ENCODE assay signal across 1 cellular context in the genomic region with DNA sequence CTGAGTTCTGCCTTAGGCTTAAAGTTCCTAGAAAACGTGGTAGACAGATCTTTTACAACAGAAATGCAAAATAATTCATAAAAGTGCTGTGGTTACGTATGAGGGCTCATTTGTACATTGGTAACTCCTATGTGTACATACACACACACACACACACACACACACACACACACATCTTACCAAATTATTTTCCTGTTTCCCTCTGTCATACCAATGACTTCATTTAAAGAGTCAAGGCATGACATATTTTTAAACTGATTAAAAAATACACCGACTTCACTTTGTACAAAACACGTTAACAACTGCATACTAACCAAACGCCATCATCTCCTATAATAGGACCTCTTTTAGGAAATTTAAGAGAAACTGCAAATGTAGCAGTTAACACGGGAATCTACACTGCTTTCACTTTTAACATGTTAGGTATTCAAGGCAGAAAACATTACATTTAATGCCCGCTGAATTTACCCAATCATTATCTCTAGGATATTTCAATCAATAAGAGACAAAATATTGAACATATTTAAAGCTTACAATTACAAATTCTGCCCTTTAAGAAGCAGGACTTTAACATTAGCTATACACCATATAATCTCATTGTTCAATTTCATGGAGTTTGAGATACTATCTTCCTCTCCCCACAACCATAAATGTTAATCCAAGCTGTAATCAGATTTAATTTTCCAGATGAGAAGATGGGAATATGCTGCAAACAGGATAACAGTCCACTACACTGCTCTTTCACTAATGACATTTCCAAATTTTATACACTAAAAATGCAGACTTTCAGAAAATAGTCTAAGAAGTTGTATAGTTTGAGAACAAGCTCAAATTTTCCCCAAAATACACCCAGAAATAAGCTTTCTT.
TF ChIP-seq lines count a peak whose summit lies in the region.

No MANE protein-coding gene starts in this region.

TF ChIP-seq in SK-N-SH, 30 proteins besides CTCF, POLR2A, EP300 and RAD21 (continued from another document):
- TF ChIP-seq, protein P1, sequence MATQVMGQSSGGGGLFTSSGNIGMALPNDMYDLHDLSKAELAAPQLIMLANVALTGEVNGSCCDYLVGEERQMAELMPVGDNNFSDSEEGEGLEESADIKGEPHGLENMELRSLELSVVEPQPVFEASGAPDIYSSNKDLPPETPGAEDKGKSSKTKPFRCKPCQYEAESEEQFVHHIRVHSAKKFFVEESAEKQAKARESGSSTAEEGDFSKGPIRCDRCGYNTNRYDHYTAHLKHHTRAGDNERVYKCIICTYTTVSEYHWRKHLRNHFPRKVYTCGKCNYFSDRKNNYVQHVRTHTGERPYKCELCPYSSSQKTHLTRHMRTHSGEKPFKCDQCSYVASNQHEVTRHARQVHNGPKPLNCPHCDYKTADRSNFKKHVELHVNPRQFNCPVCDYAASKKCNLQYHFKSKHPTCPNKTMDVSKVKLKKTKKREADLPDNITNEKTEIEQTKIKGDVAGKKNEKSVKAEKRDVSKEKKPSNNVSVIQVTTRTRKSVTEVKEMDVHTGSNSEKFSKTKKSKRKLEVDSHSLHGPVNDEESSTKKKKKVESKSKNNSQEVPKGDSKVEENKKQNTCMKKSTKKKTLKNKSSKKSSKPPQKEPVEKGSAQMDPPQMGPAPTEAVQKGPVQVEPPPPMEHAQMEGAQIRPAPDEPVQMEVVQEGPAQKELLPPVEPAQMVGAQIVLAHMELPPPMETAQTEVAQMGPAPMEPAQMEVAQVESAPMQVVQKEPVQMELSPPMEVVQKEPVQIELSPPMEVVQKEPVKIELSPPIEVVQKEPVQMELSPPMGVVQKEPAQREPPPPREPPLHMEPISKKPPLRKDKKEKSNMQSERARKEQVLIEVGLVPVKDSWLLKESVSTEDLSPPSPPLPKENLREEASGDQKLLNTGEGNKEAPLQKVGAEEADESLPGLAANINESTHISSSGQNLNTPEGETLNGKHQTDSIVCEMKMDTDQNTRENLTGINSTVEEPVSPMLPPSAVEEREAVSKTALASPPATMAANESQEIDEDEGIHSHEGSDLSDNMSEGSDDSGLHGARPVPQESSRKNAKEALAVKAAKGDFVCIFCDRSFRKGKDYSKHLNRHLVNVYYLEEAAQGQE (IDR thresholded peaks at IDR 0.05; ENCODE audit: low read depth, low read length), result no peak
- TF ChIP-seq FOXM1 (IDR thresholded peaks at IDR 0.05; ENCODE audit: low read depth), result no peak
- TF ChIP-seq SMC3 (IDR thresholded peaks at IDR 0.05; ENCODE audit: low read depth, low read length), result no peak
- TF ChIP-seq, protein P2, sequence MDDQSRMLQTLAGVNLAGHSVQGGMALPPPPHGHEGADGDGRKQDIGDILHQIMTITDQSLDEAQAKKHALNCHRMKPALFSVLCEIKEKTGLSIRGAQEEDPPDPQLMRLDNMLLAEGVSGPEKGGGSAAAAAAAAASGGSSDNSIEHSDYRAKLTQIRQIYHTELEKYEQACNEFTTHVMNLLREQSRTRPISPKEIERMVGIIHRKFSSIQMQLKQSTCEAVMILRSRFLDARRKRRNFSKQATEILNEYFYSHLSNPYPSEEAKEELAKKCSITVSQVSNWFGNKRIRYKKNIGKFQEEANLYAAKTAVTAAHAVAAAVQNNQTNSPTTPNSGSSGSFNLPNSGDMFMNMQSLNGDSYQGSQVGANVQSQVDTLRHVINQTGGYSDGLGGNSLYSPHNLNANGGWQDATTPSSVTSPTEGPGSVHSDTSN (IDR thresholded peaks at IDR 0.05), result no peak
- no peak for TF ChIP-seq YY1 (IDR thresholded peaks at IDR 0.05; ENCODE audit: low read depth)
- TF ChIP-seq RFX5 (IDR thresholded peaks at IDR 0.05; ENCODE audit: low read length), result no peak
- no peak for TF ChIP-seq EZH2phosphoT487 (IDR thresholded peaks at IDR 0.05; ENCODE audit: borderline replicate concordance, low read depth)
- TF ChIP-seq, protein P3, sequence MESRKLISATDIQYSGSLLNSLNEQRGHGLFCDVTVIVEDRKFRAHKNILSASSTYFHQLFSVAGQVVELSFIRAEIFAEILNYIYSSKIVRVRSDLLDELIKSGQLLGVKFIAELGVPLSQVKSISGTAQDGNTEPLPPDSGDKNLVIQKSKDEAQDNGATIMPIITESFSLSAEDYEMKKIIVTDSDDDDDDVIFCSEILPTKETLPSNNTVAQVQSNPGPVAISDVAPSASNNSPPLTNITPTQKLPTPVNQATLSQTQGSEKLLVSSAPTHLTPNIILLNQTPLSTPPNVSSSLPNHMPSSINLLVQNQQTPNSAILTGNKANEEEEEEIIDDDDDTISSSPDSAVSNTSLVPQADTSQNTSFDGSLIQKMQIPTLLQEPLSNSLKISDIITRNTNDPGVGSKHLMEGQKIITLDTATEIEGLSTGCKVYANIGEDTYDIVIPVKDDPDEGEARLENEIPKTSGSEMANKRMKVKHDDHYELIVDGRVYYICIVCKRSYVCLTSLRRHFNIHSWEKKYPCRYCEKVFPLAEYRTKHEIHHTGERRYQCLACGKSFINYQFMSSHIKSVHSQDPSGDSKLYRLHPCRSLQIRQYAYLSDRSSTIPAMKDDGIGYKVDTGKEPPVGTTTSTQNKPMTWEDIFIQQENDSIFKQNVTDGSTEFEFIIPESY (IDR thresholded peaks at IDR 0.05; ENCODE audit: borderline replicate concordance, low read depth), result no peak
- TF ChIP-seq TEAD4 (IDR thresholded peaks at IDR 0.05; ENCODE audit: borderline replicate concordance, insufficient read depth), result no peak
- TF ChIP-seq, protein P4, sequence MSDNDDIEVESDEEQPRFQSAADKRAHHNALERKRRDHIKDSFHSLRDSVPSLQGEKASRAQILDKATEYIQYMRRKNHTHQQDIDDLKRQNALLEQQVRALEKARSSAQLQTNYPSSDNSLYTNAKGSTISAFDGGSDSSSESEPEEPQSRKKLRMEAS (IDR thresholded peaks at IDR 0.05; ENCODE audit: low read depth), result no peak
- TF ChIP-seq JUND (IDR thresholded peaks at IDR 0.05), result no peak
